ENCODE assay signal across 1 cellular context in the genomic region with DNA sequence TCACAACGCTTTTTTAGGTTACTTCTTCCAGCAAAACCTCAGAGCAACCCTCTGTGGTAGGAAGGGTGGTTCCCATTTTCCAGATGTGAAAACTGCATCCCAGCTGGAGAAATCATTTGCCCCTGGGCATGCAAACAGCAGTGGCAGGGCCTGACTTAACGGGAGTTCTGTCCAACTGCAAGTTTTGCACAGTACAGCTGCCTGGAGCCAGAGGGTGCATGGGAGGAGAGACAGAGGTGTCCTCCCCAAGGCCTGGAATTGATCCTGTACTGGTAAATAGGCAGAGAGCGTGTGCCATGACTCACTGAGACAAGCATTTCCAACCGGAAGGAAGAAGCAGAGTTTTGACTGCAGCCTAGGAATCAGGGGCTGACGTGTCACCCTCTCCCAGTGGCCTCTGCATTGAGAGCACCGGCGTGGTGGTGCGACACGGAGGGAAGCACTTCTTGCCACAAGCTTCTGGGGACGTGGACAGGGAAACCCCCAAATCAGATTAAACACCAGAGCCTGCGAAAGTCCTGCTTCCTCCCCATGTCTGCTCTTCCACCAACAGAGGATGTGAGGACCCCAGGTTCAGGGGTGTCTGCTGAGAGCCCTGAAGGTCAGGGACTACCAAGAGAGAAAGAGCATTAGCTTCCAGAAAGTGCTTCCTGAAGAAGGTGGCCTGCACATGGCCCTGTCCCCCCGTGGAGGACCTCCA.
TF ChIP-seq lines count a peak whose summit lies in the region.

No MANE protein-coding gene starts in this region.

TF ChIP-seq in HepG2, 621 proteins besides CTCF, POLR2A, EP300 and RAD21 (continued from another document and continues in another):
- TF ChIP-seq ZNF556 (CRISPR knock-in tag; IDR thresholded peaks at IDR 0.05; ENCODE audit: borderline replicate concordance) (peak; percentile 66; the same call in 1 of the 2 replicates), ZNF614 (CRISPR knock-in tag; IDR thresholded peaks at IDR 0.05; ENCODE audit: borderline replicate concordance) (peak; percentile 37; the same call in 1 of the 2 replicates), YEATS4 (CRISPR knock-in tag; IDR thresholded peaks at IDR 0.05; ENCODE audit: borderline replicate concordance) (no peak), NCOR1 (IDR thresholded peaks at IDR 0.05; ENCODE audit: borderline replicate concordance, low read length) (no peak), STAG1 (CRISPR knock-in tag; IDR thresholded peaks at IDR 0.05) (peak; percentile 26; the same call in 1 of the 2 replicates), KLF11 (CRISPR knock-in tag; IDR thresholded peaks at IDR 0.05) (no peak), ZNF557 (CRISPR knock-in tag; IDR thresholded peaks at IDR 0.05) (no peak), GATAD2A (CRISPR knock-in tag; IDR thresholded peaks at IDR 0.05) (peak; percentile 76), ZNF225 (CRISPR knock-in tag; IDR thresholded peaks at IDR 0.05) (no peak), ZNF124 (CRISPR knock-in tag; IDR thresholded peaks at IDR 0.05) (no peak), ZNF33A (CRISPR knock-in tag; IDR thresholded peaks at IDR 0.05; ENCODE audit: borderline replicate concordance) (no peak), NFIB (CRISPR knock-in tag; IDR thresholded peaks at IDR 0.05; ENCODE audit: borderline replicate concordance) (no peak), HCFC1 (IDR thresholded peaks at IDR 0.05; ENCODE audit: low read depth, low read length) (no peak), TP53 (CRISPR knock-in tag; conservative IDR thresholded peaks at IDR 0.05) (no peak), ZKSCAN8 (CRISPR knock-in tag; IDR thresholded peaks at IDR 0.05; ENCODE audit: borderline replicate concordance) (peak; percentile 19; the same call in 1 of the 2 replicates), SATB2 (CRISPR knock-in tag; IDR thresholded peaks at IDR 0.05) (no peak), KMT2A (CRISPR knock-in tag; IDR thresholded peaks at IDR 0.05) (no peak), ZNF570 (CRISPR knock-in tag; IDR thresholded peaks at IDR 0.05; ENCODE audit: borderline replicate concordance) (no peak), PPARG (CRISPR knock-in tag; conservative IDR thresholded peaks at IDR 0.05) (0 out of 2 replicates have a peak, but pooled peaks have one; percentile 19), ZNF749 (CRISPR knock-in tag; IDR thresholded peaks at IDR 0.05; ENCODE audit: borderline replicate concordance) (no peak), SAP130 (CRISPR knock-in tag; IDR thresholded peaks at IDR 0.05; ENCODE audit: low read depth) (peak; percentile 71), ADNP (CRISPR knock-in tag; IDR thresholded peaks at IDR 0.05) (no peak), GABPA (IDR thresholded peaks at IDR 0.05; ENCODE audit: low read depth, low read length) (peak; percentile 19; the same call in 1 of the 2 replicates), GABPA (CRISPR knock-in tag; IDR thresholded peaks at IDR 0.05; ENCODE audit: low read depth) (peak; percentile 82), ZNF768 (CRISPR knock-in tag; IDR thresholded peaks at IDR 0.05) (no peak), HOXD1 (CRISPR knock-in tag; IDR thresholded peaks at IDR 0.05) (no peak), EED (CRISPR knock-in tag; IDR thresholded peaks at IDR 0.05) (no peak), ZNF335 (CRISPR knock-in tag; IDR thresholded peaks at IDR 0.05) (0 out of 2 replicates have a peak, but pooled peaks have one; percentile 22), ZSCAN21 (CRISPR knock-in tag; IDR thresholded peaks at IDR 0.05; ENCODE audit: borderline replicate concordance) (no peak), KLF13 (CRISPR knock-in tag; IDR thresholded peaks at IDR 0.05) (no peak), ZNF772 (CRISPR knock-in tag; IDR thresholded peaks at IDR 0.05) (no peak), ZNF24 (IDR thresholded peaks at IDR 0.05) (no peak)
- TF ChIP-seq, protein P1, sequence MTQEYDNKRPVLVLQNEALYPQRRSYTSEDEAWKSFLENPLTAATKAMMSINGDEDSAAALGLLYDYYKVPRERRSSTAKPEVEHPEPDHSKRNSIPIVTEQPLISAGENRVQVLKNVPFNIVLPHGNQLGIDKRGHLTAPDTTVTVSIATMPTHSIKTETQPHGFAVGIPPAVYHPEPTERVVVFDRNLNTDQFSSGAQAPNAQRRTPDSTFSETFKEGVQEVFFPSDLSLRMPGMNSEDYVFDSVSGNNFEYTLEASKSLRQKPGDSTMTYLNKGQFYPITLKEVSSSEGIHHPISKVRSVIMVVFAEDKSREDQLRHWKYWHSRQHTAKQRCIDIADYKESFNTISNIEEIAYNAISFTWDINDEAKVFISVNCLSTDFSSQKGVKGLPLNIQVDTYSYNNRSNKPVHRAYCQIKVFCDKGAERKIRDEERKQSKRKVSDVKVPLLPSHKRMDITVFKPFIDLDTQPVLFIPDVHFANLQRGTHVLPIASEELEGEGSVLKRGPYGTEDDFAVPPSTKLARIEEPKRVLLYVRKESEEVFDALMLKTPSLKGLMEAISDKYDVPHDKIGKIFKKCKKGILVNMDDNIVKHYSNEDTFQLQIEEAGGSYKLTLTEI (CRISPR knock-in tag; conservative IDR thresholded peaks at IDR 0.05) = no peak
- TF ChIP-seq, protein P2, sequence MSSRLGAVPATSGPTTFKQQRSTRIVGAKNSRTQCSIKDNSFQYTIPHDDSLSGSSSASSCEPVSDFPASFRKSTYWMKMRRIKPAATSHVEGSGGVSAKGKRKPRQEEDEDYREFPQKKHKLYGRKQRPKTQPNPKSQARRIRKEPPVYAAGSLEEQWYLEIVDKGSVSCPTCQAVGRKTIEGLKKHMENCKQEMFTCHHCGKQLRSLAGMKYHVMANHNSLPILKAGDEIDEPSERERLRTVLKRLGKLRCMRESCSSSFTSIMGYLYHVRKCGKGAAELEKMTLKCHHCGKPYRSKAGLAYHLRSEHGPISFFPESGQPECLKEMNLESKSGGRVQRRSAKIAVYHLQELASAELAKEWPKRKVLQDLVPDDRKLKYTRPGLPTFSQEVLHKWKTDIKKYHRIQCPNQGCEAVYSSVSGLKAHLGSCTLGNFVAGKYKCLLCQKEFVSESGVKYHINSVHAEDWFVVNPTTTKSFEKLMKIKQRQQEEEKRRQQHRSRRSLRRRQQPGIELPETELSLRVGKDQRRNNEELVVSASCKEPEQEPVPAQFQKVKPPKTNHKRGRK (CRISPR knock-in tag; IDR thresholded peaks at IDR 0.05) = no peak
- TF ChIP-seq, protein P3, sequence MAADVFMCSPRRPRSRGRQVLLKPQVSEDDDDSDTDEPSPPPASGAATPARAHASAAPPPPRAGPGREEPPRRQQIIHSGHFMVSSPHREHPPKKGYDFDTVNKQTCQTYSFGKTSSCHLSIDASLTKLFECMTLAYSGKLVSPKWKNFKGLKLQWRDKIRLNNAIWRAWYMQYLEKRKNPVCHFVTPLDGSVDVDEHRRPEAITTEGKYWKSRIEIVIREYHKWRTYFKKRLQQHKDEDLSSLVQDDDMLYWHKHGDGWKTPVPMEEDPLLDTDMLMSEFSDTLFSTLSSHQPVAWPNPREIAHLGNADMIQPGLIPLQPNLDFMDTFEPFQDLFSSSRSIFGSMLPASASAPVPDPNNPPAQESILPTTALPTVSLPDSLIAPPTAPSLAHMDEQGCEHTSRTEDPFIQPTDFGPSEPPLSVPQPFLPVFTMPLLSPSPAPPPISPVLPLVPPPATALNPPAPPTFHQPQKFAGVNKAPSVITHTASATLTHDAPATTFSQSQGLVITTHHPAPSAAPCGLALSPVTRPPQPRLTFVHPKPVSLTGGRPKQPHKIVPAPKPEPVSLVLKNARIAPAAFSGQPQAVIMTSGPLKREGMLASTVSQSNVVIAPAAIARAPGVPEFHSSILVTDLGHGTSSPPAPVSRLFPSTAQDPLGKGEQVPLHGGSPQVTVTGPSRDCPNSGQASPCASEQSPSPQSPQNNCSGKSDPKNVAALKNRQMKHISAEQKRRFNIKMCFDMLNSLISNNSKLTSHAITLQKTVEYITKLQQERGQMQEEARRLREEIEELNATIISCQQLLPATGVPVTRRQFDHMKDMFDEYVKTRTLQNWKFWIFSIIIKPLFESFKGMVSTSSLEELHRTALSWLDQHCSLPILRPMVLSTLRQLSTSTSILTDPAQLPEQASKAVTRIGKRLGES (CRISPR knock-in tag; IDR thresholded peaks at IDR 0.05; ENCODE audit: borderline replicate concordance) = no peak
- TF ChIP-seq, protein P4, sequence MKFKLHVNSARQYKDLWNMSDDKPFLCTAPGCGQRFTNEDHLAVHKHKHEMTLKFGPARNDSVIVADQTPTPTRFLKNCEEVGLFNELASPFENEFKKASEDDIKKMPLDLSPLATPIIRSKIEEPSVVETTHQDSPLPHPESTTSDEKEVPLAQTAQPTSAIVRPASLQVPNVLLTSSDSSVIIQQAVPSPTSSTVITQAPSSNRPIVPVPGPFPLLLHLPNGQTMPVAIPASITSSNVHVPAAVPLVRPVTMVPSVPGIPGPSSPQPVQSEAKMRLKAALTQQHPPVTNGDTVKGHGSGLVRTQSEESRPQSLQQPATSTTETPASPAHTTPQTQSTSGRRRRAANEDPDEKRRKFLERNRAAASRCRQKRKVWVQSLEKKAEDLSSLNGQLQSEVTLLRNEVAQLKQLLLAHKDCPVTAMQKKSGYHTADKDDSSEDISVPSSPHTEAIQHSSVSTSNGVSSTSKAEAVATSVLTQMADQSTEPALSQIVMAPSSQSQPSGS (CRISPR knock-in tag; IDR thresholded peaks at IDR 0.05) = no peak
- TF ChIP-seq, protein P5, sequence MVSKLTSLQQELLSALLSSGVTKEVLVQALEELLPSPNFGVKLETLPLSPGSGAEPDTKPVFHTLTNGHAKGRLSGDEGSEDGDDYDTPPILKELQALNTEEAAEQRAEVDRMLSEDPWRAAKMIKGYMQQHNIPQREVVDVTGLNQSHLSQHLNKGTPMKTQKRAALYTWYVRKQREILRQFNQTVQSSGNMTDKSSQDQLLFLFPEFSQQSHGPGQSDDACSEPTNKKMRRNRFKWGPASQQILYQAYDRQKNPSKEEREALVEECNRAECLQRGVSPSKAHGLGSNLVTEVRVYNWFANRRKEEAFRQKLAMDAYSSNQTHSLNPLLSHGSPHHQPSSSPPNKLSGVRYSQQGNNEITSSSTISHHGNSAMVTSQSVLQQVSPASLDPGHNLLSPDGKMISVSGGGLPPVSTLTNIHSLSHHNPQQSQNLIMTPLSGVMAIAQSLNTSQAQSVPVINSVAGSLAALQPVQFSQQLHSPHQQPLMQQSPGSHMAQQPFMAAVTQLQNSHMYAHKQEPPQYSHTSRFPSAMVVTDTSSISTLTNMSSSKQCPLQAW (CRISPR knock-in tag; IDR thresholded peaks at IDR 0.05) = no peak; the same call in 1 of the 2 replicates
- TF ChIP-seq, protein P6, sequence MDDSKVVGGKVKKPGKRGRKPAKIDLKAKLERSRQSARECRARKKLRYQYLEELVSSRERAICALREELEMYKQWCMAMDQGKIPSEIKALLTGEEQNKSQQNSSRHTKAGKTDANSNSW (CRISPR knock-in tag; IDR thresholded peaks at IDR 0.05; ENCODE audit: borderline replicate concordance) = no peak
- TF ChIP-seq, protein P7, sequence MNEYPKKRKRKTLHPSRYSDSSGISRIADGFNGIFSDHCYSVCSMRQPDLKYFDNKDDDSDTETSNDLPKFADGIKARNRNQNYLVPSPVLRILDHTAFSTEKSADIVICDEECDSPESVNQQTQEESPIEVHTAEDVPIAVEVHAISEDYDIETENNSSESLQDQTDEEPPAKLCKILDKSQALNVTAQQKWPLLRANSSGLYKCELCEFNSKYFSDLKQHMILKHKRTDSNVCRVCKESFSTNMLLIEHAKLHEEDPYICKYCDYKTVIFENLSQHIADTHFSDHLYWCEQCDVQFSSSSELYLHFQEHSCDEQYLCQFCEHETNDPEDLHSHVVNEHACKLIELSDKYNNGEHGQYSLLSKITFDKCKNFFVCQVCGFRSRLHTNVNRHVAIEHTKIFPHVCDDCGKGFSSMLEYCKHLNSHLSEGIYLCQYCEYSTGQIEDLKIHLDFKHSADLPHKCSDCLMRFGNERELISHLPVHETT (CRISPR knock-in tag; conservative IDR thresholded peaks at IDR 0.05) = no peak
- TF ChIP-seq, protein P8, sequence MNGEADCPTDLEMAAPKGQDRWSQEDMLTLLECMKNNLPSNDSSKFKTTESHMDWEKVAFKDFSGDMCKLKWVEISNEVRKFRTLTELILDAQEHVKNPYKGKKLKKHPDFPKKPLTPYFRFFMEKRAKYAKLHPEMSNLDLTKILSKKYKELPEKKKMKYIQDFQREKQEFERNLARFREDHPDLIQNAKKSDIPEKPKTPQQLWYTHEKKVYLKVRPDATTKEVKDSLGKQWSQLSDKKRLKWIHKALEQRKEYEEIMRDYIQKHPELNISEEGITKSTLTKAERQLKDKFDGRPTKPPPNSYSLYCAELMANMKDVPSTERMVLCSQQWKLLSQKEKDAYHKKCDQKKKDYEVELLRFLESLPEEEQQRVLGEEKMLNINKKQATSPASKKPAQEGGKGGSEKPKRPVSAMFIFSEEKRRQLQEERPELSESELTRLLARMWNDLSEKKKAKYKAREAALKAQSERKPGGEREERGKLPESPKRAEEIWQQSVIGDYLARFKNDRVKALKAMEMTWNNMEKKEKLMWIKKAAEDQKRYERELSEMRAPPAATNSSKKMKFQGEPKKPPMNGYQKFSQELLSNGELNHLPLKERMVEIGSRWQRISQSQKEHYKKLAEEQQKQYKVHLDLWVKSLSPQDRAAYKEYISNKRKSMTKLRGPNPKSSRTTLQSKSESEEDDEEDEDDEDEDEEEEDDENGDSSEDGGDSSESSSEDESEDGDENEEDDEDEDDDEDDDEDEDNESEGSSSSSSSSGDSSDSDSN (CRISPR knock-in tag; IDR thresholded peaks at IDR 0.05) = no peak
- TF ChIP-seq, protein P9, sequence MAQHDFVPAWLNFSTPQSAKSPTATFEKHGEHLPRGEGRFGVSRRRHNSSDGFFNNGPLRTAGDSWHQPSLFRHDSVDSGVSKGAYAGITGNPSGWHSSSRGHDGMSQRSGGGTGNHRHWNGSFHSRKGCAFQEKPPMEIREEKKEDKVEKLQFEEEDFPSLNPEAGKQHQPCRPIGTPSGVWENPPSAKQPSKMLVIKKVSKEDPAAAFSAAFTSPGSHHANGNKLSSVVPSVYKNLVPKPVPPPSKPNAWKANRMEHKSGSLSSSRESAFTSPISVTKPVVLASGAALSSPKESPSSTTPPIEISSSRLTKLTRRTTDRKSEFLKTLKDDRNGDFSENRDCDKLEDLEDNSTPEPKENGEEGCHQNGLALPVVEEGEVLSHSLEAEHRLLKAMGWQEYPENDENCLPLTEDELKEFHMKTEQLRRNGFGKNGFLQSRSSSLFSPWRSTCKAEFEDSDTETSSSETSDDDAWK (CRISPR knock-in tag; IDR thresholded peaks at IDR 0.05) = no peak
- TF ChIP-seq, protein P10, sequence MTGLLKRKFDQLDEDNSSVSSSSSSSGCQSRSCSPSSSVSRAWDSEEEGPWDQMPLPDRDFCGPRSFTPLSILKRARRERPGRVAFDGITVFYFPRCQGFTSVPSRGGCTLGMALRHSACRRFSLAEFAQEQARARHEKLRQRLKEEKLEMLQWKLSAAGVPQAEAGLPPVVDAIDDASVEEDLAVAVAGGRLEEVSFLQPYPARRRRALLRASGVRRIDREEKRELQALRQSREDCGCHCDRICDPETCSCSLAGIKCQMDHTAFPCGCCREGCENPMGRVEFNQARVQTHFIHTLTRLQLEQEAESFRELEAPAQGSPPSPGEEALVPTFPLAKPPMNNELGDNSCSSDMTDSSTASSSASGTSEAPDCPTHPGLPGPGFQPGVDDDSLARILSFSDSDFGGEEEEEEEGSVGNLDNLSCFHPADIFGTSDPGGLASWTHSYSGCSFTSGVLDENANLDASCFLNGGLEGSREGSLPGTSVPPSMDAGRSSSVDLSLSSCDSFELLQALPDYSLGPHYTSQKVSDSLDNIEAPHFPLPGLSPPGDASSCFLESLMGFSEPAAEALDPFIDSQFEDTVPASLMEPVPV (CRISPR knock-in tag; IDR thresholded peaks at IDR 0.05) = no peak
